ENCODE assay signal across 21 cellular contexts in genomic region chr6:152188011-152188410, GRCh38.
DNase-seq lines count a peak whose midpoint lies in the region; ATAC-seq, FAIRE-seq and TF ChIP-seq lines count a peak whose summit lies in the region.
"Had no signal": no experiment of that assay in that cellular context is flagged by ENCODE, and none has a peak within 500 bp of the region (broad histone marks: within the 10 kb centered on the region; RNA-seq: fewer than 3 reads in every experiment).

No MANE protein-coding gene starts in this region.

- H3K4me3 ChIP-seq in testis = no peak overlapping the region
- no peak overlapping the region for H3K4me3 ChIP-seq in tibial nerve
- H3K4me3 ChIP-seq: A549; BLaER1 treated with 17β-estradiol and CSF1 and Interleukin-3, amounts not matched to agents 10 nM and 100 nM had no signal

- peak overlapping the region; percentile 96 to 97 for H3K27ac Mint-ChIP-seq in natural killer cell
- peak overlapping the region in 1 of 2 donors; percentile 97 for H3K27ac Mint-ChIP-seq in natural killer cell treated with Interleukin-12 subunit alpha and Interleukin-12 subunit beta and Interleukin-15 and Interleukin-18, amount 100 ng/mL, for 72 hours
- H3K27ac Mint-ChIP-seq in T-cell = peak overlapping the region; percentile 99 to 100
- H3K27ac Mint-ChIP-seq in immature natural killer cell = peak overlapping the region in 4 of 6 donors; percentile 18 to 95 (median 61)

- H3K9me3 Mint-ChIP-seq in natural killer cell (peaks cover 0 to 1% of the 10 kb centered on the region in 2 donors), T-cell (peaks cover 9 to 19% (median 9%) of the 10 kb centered on the region in 3 donors), immature natural killer cell (no peaks in the 10 kb centered on the region)
- H3K9me3 Mint-ChIP-seq in natural killer cell treated with Interleukin-12 subunit alpha and Interleukin-12 subunit beta and Interleukin-15 and Interleukin-18, amount 100 ng/mL, for 72 hours = peaks cover 4% of the 10 kb centered on the region

- no peak for TF ChIP-seq CTCF in natural killer cell (IDR thresholded peaks at IDR 0.05)
- TF ChIP-seq CTCF in testis (IDR thresholded peaks at IDR 0.05) = no peak
- no peak for TF ChIP-seq CTCF in tibial nerve (IDR thresholded peaks at IDR 0.05)

- DNase-seq in natural killer cell (no peak), T-cell (no peak), immature natural killer cell (no peak), testis (no peak), RCC 7860 (ENCODE audit: low spot score) (no peak), tibial nerve (ENCODE audit: low spot score in 2 of 2) (no peak)
- DNase-seq in natural killer cell treated with Interleukin-12 subunit alpha and Interleukin-12 subunit beta and Interleukin-15 and Interleukin-18, amount 100 ng/mL, for 72 hours (ENCODE audit: low spot score) = no peak
- DNase-seq: COR-L47, KG1, NCI-H1417, NCI-H187, NCI-H2107, NCI-H510A, NCI-H748 treated with DMSO at 0.1 percent for 48 hours, OCI-M1, SHP77 had no signal

- H3K27me3 Mint-ChIP-seq in natural killer cell (ENCODE audit: low read depth in 2 of 2) (no peaks in the 10 kb centered on the region), T-cell (no peaks in the 10 kb centered on the region), immature natural killer cell (ENCODE audit: low read depth in 3 of 3) (peaks cover 0 to 11% (median 6%) of the 10 kb centered on the region in 3 donors)
- no peaks in the 10 kb centered on the region for H3K27me3 Mint-ChIP-seq in natural killer cell treated with Interleukin-12 subunit alpha and Interleukin-12 subunit beta and Interleukin-15 and Interleukin-18, amount 100 ng/mL, for 72 hours

- peaks cover 34 to 57% of the 10 kb centered on the region in 2 donors for H3K4me1 Mint-ChIP-seq in natural killer cell
- peaks cover 25 to 62% of the 10 kb centered on the region in 2 donors for H3K4me1 Mint-ChIP-seq in natural killer cell treated with Interleukin-12 subunit alpha and Interleukin-12 subunit beta and Interleukin-15 and Interleukin-18, amount 100 ng/mL, for 72 hours (ENCODE audit: low read depth in 2 of 2)
- H3K4me1 Mint-ChIP-seq in T-cell = peaks cover 60 to 81% (median 70%) of the 10 kb centered on the region in 3 donors
- H3K4me1 Mint-ChIP-seq in immature natural killer cell = peaks cover 51 to 54% of the 10 kb centered on the region in 2 donors

- H3K27me3 ChIP-seq in testis (no peaks in the 10 kb centered on the region), tibial nerve (no peaks in the 10 kb centered on the region)
- H3K27me3 ChIP-seq: BLaER1 treated with 17β-estradiol and CSF1 and Interleukin-3, amounts not matched to agents 10 nM and 100 nM had no signal

- TF ChIP-seq EP300 in tibial nerve (IDR thresholded peaks at IDR 0.05) = no peak

- no peak for FAIRE-seq in RCC 7860 (lab: Jason Lieb, UNC)
- FAIRE-seq: A549, G401.6, H54 had no signal

- no peaks in the 10 kb centered on the region for H3K4me1 ChIP-seq in testis
- no peaks in the 10 kb centered on the region for H3K4me1 ChIP-seq in tibial nerve
- H3K4me1 ChIP-seq: A549 had no signal

- no peaks in the 10 kb centered on the region for H3K36me3 ChIP-seq in testis (ENCODE audit: low read depth, missing control alignments)
- peaks cover 0 to 37% (median 0%) of the 10 kb centered on the region in 3 donors for H3K36me3 ChIP-seq in tibial nerve

- ATAC-seq in natural killer cell = no peak
- ATAC-seq in natural killer cell treated with Interleukin-12 subunit alpha and Interleukin-12 subunit beta and Interleukin-15 and Interleukin-18, amount 100 ng/mL, for 72 hours = no peak
- no peak for ATAC-seq in T-cell (replicated peaks in 1 of 4)
- ATAC-seq in GM18519 (IDR thresholded peaks at IDR 0.05; ENCODE audit: low FRiP score, unreplicated experiment) = no peak
- ATAC-seq: A549 had no signal

- H3K27ac ChIP-seq in testis = no peak overlapping the region
- no peak overlapping the region for H3K27ac ChIP-seq in tibial nerve
- H3K27ac ChIP-seq: A549; BLaER1 treated with 17β-estradiol and CSF1 and Interleukin-3, amounts not matched to agents 10 nM and 100 nM had no signal

- H3K4me3 Mint-ChIP-seq in natural killer cell (no peak overlapping the region), T-cell (peak overlapping the region in 1 of 3 donors; percentile 86), immature natural killer cell (no peak overlapping the region)
- no peak overlapping the region for H3K4me3 Mint-ChIP-seq in natural killer cell treated with Interleukin-12 subunit alpha and Interleukin-12 subunit beta and Interleukin-15 and Interleukin-18, amount 100 ng/mL, for 72 hours

- peaks cover 12% of the 10 kb centered on the region for H3K36me3 Mint-ChIP-seq in natural killer cell
- peaks cover 10% of the 10 kb centered on the region for H3K36me3 Mint-ChIP-seq in natural killer cell treated with Interleukin-12 subunit alpha and Interleukin-12 subunit beta and Interleukin-15 and Interleukin-18, amount 100 ng/mL, for 72 hours
- peaks cover 46% of the 10 kb centered on the region for H3K36me3 Mint-ChIP-seq in T-cell
- H3K36me3 Mint-ChIP-seq in immature natural killer cell = peaks cover 12 to 42% (median 38%) of the 10 kb centered on the region in 3 donors

- WGBS in testis, 2 donors = 90 to 93% methylated on average over 3 of the region's 3 CpGs
- 70 to 71% methylated on average over 3 of the region's 3 CpGs for WGBS in tibial nerve, 2 donors

- TF ChIP-seq POLR2A in testis (IDR thresholded peaks at IDR 0.05) (no peak), tibial nerve (IDR thresholded peaks at IDR 0.05) (no peak)

- intact Hi-C loops in natural killer cell (cut with micrococcal nuclease) = loop anchor here (5.0 kb wide), 1 partner anchor 114 kb away; no protein-coding TSS in a partner anchor
- intact Hi-C loops in testis (cut with DNase I; ENCODE audit: low total_unique reads) = no loop called here

- CTCF ChIA-PET in T-cell (lab: Charles Lee) = no interaction called here

- H3K9me3 ChIP-seq in testis = no peaks in the 10 kb centered on the region
- H3K9me3 ChIP-seq in tibial nerve = no peaks in the 10 kb centered on the region
- H3K9me3 ChIP-seq: A549 had no signal

- POLR2A ChIA-PET in T-cell (lab: Charles Lee) = no interaction called here
